ENCODE assay signal across 7 cellular contexts in genomic region chr7:9846902-9847301, GRCh38.
"Had no signal": no experiment of that assay in that cellular context is flagged by ENCODE, and none has a peak within 500 bp of the region (broad histone marks: within the 10 kb centered on the region; RNA-seq: fewer than 3 reads in every experiment).

No MANE protein-coding gene starts in this region.

- H3K27ac Mint-ChIP-seq: GM23338, H9 had no signal

- H3K4me3 ChIP-seq: GM23338 had no signal

- FAIRE-seq: HTR-8/SVneo had no signal

- H3K9ac ChIP-seq: KMS-11 had no signal

- H3K4me1 Mint-ChIP-seq: GM23338, H9 had no signal

- H3K4me2 ChIP-seq: GM23338, KMS-11 had no signal

- H3K9me3 Mint-ChIP-seq: GM23338, H9 had no signal

- H3K4me3 Mint-ChIP-seq: GM23338, H9 had no signal

- ATAC-seq: GM23338 had no signal

- H2AFZ ChIP-seq: GM23338 had no signal

- DNase-seq: H9, HCEC 1CT, Karpas-422, KBM-7 had no signal

- H3K27ac ChIP-seq: KMS-11 had no signal
